Comparison of ENCODE assay signal across 8 cellular contexts in the genomic region with DNA sequence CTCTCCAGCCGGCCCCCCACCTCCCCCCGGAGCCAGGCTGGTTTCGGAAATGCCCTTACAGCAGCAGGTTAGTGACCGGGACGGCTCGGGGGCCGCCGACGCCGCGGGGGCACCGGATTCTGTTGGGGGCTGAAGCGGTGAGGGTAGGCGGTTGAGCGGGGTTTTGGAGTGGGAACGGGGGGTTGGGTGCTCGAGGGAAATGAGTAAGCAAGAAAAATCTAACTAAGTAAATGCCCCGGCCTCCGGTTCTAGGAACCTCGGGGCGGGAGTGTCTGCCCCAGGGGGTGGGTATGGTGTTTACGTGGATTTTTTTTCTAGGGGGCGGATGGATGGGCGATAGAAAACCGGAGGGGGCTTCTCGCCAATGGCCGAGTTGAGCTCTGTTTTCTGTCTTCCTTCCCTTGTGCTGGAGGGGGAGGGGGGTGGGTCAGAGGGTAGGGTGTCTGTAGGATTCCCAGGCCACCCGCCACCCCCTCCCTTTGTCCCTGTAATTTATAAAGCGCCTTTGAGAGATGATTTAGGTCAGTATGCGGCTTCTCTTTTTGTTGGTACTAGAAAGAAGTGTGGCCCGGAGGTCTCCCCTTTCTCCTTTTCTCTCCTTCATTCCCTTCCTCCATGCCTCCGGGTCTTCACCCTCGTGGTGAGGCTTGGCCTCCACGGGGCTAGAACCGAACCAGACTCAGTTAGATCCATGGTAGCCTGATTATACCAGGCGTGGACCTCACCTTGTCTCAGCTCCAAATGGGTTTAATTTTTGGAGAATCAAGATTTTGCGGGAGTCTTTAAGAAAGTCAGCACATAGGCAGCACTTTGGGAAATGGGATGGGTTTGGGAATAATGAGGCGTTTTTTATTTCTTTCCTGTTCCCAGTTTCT. TPM values are rescaled to one million over a fixed set of nuclear protein-coding genes. Genes with fewer than 3 reads are reported as not detected.
DNase-seq lines count a peak whose midpoint lies in the region; ATAC-seq and TF ChIP-seq lines count a peak whose summit lies in the region.

No MANE protein-coding gene starts in this region.

- peak overlapping the region; percentile 58 for H2AFZ ChIP-seq in hepatocyte

- peak overlapping the region; percentile 89 for H3K9ac ChIP-seq in adipocyte (ENCODE audit: low read length)

- no peaks in the 10 kb centered on the region for H3K9me3 ChIP-seq in adipocyte (ENCODE audit: control insufficient read depth, low read length)
- no peaks in the 10 kb centered on the region for H3K9me3 ChIP-seq in hepatocyte (ENCODE audit: low read depth)

- TF ChIP-seq CTCF in hepatocyte (IDR thresholded peaks at IDR 0.05; ENCODE audit: poor library complexity): no peak

- H3K36me3 ChIP-seq in adipocyte (ENCODE audit: control insufficient read depth, insufficient read depth, low read length, severe bottlenecking) (peaks cover 7% of the 10 kb centered on the region), hepatocyte (replicated peaks; ENCODE audit: insufficient read depth, low read depth) (no peaks in the 10 kb centered on the region)

- under 1% methylated on average over 23 of the region's 38 CpGs for WGBS in hepatocyte (ENCODE audit: low lambda C conversion rate, missing lambda C conversion rate)

- intact Hi-C loops in Right ventricle myocardium inferior (cut with DNase I) (loop anchor here (5.0 kb wide), 2 partner anchors 128 to 192 kb away; a partner anchor contains a TSS), left cardiac atrium (cut with DNase I) (loop anchor here (5.0 to 10.0 kb wide), 3 partner anchors 109 to 123 kb away; no protein-coding TSS in a partner anchor)

- peaks cover 44% of the 10 kb centered on the region for H3K79me2 ChIP-seq in hepatocyte

- TF ChIP-seq EP300 in Ishikawa (IDR thresholded peaks at IDR 0.05; ENCODE audit: borderline replicate concordance): no peak

- peak overlapping the region; percentile 85 for H3K4me2 ChIP-seq in hepatocyte

- peak overlapping the region; percentile 99 for H3K27ac ChIP-seq in hepatocyte
- H3K27ac ChIP-seq in skin epidermis: peak overlapping the region; percentile 83 to 97 (median 92)

- peak; percentile 46 for DNase-seq in Right ventricle myocardium inferior (ENCODE audit: missing footprints)
- DNase-seq in left cardiac atrium: no peak
- peak; percentile 49 for DNase-seq in T follicular helper cell (ENCODE audit: low read depth)
- DNase-seq in adipocyte (ENCODE audit: low read depth): peak; percentile 71
- peak; percentile 61 for DNase-seq in hepatocyte (ENCODE audit: low spot score)
- DNase-seq in AG20443 (ENCODE audit: low spot score): no peak

- peak overlapping the region; percentile 93 for H3K4me3 ChIP-seq in adipocyte (ENCODE audit: low read length)
- peak overlapping the region; percentile 89 for H3K4me3 ChIP-seq in hepatocyte
- peak overlapping the region; percentile 62 to 87 (median 84) for H3K4me3 ChIP-seq in skin epidermis

- H4K20me1 ChIP-seq in hepatocyte (ENCODE audit: insufficient read depth, poor library complexity, severe bottlenecking): peaks cover 2% of the 10 kb centered on the region

- no peak for TF ChIP-seq RAD21 in Ishikawa (IDR thresholded peaks at IDR 0.05; ENCODE audit: low read depth)

- ATAC-seq in Right ventricle myocardium inferior: no peak
- ATAC-seq in left cardiac atrium: no peak

- no peaks in the 10 kb centered on the region for H3K27me3 ChIP-seq in adipocyte (replicated peaks; ENCODE audit: control insufficient read depth, insufficient read depth, low read length)
- no peaks in the 10 kb centered on the region for H3K27me3 ChIP-seq in hepatocyte

- H3K4me1 ChIP-seq in adipocyte (ENCODE audit: control insufficient read depth, insufficient read depth, low read length) (peaks cover 10% of the 10 kb centered on the region), hepatocyte (ENCODE audit: insufficient read depth) (no peaks in the 10 kb centered on the region)

- no peaks in the 10 kb centered on the region for H3K9me2 ChIP-seq in hepatocyte (replicated peaks; ENCODE audit: insufficient read depth)

TF ChIP-seq in Ishikawa, 13 proteins besides CTCF, POLR2A, EP300 and RAD21:
- TF ChIP-seq TCF12 (IDR thresholded peaks at IDR 0.05; ENCODE audit: low read depth) (no peak), TAF1 (IDR thresholded peaks at IDR 0.05; ENCODE audit: low read depth) (0 out of 2 replicates have a peak, but pooled peaks have one; percentile 1), CREB1 (IDR thresholded peaks at IDR 0.05; ENCODE audit: low read depth) (no peak), EGR1 (IDR thresholded peaks at IDR 0.05) (no peak)
- TF ChIP-seq, protein P1, sequence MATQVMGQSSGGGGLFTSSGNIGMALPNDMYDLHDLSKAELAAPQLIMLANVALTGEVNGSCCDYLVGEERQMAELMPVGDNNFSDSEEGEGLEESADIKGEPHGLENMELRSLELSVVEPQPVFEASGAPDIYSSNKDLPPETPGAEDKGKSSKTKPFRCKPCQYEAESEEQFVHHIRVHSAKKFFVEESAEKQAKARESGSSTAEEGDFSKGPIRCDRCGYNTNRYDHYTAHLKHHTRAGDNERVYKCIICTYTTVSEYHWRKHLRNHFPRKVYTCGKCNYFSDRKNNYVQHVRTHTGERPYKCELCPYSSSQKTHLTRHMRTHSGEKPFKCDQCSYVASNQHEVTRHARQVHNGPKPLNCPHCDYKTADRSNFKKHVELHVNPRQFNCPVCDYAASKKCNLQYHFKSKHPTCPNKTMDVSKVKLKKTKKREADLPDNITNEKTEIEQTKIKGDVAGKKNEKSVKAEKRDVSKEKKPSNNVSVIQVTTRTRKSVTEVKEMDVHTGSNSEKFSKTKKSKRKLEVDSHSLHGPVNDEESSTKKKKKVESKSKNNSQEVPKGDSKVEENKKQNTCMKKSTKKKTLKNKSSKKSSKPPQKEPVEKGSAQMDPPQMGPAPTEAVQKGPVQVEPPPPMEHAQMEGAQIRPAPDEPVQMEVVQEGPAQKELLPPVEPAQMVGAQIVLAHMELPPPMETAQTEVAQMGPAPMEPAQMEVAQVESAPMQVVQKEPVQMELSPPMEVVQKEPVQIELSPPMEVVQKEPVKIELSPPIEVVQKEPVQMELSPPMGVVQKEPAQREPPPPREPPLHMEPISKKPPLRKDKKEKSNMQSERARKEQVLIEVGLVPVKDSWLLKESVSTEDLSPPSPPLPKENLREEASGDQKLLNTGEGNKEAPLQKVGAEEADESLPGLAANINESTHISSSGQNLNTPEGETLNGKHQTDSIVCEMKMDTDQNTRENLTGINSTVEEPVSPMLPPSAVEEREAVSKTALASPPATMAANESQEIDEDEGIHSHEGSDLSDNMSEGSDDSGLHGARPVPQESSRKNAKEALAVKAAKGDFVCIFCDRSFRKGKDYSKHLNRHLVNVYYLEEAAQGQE (IDR thresholded peaks at IDR 0.05; ENCODE audit: low read depth): no peak

RNA-seq across cellular contexts. Expression of a gene that starts 2.3 kb away (rescaled TPM):
- total RNA-seq in Right ventricle myocardium inferior: 6.4 TPM
- 10 to 100 TPM in 1 of 2 donors, 1 to 10 TPM in 1; 4.8 to 10.0 TPM for total RNA-seq in left cardiac atrium
- total RNA-seq in hepatocyte: 10.8 and 13.3 TPM in 2 replicates
- 5.5 and 8.4 TPM in 2 replicates for polyA plus RNA-seq in hepatocyte

Comparison
In these comparisons a context has a peak if more than half of its experiments do, and no peak if none do; other contexts are left out.
1. DNase-seq: peak in Right ventricle myocardium inferior (single experiment), T follicular helper cell (single experiment), adipocyte (single experiment) and hepatocyte (single experiment); none in left cardiac atrium (single experiment) and AG20443 (single experiment).
2. Peak in every context shown above with its lines, with median percentiles within 50 percentile points of each other: H3K4me3 ChIP-seq.